In genomic region chr1:196951711-196952394, GRCh38 we compare ENCODE assay signal across 14 cellular contexts. TPM values are rescaled to one million over a fixed set of nuclear protein-coding genes. Genes with fewer than 3 reads are reported as not detected.
DNase-seq lines count a peak whose midpoint lies in the region; ATAC-seq and TF ChIP-seq lines count a peak whose summit lies in the region.
"Had no signal": no experiment of that assay in that cellular context is flagged by ENCODE, and none has a peak within 500 bp of the region (broad histone marks: within the 10 kb centered on the region; RNA-seq: fewer than 3 reads in every experiment).

No MANE protein-coding gene starts in this region.

- H3K27ac ChIP-seq in foreskin keratinocyte, result no peak overlapping the region
- H3K27ac ChIP-seq in upper lobe of left lung, result no peak overlapping the region
- H3K27ac ChIP-seq in A673 (ENCODE audit: low read depth, low read length, poor library complexity, severe bottlenecking), result no peak overlapping the region

- CTCF ChIA-PET in A673 (lab: Charles Lee), result no interaction called here

- no TSS peak for BruUV-seq in A673 (replicated peaks; lab: Mats Ljungman, UMichigan)

- intact Hi-C loops in A673 (cut with micrococcal nuclease; ENCODE audit: unreplicated experiment), result no loop called here

- TF ChIP-seq EP300 in upper lobe of left lung (IDR thresholded peaks at IDR 0.05), result no peak

- TF ChIP-seq CTCF in foreskin keratinocyte (conservative IDR thresholded peaks at IDR 0.05) (no peak), upper lobe of left lung (IDR thresholded peaks at IDR 0.05) (no peak), A673 (conservative IDR thresholded peaks at IDR 0.05; ENCODE audit: low read depth, low read length) (no peak)

- DNase-seq in foreskin keratinocyte, result no peak
- DNase-seq in upper lobe of left lung, result no peak
- no peak for DNase-seq in NCI-H2196 (lab: John Stamatoyannopoulos, UW; ENCODE audit: unreplicated experiment)
- DNase-seq in activated CD4-positive, alpha-beta T cell treated with anti-CD3 and anti-CD28 coated beads, Interleukin-2, amount 50 U/mL, for 1 hour, result no peak
- no peak for DNase-seq in A673 (ENCODE audit: low spot score)
- DNase-seq: activated CD8-positive, alpha-beta memory T cell treated with anti-CD3 and anti-CD28 coated beads, Interleukin-2, amount 50 U/mL, for 4 hours; H7; naive thymus-derived CD4-positive, alpha-beta T cell; stimulated activated naive B cell treated with anti-CD40 and anti-IgM and Interleukin-4, amounts not matched to agents 10 μg/mL and 1 μg/mL and 100 μg/mL, for 72 hours had no signal

- H3K36me3 ChIP-seq in upper lobe of left lung, result no peaks in the 10 kb centered on the region
- no peaks in the 10 kb centered on the region for H3K36me3 ChIP-seq in A673 (ENCODE audit: insufficient read depth, low read length, poor library complexity, severe bottlenecking)

- H3K9me3 ChIP-seq in upper lobe of left lung, result no peaks in the 10 kb centered on the region
- H3K9me3 ChIP-seq in A673 (ENCODE audit: low read depth, low read length, poor library complexity, severe bottlenecking), result no peaks in the 10 kb centered on the region

- H3K4me3 ChIP-seq in upper lobe of left lung, result no peak overlapping the region
- no peak overlapping the region for H3K4me3 ChIP-seq in A673 (ENCODE audit: low read depth, low read length, poor library complexity, severe bottlenecking)

- POLR2A ChIA-PET in A673 (lab: Charles Lee; ENCODE audit: low non-redundant PET), result no interaction called here

- WGBS in upper lobe of left lung, 2 donors, result 61 to 72% methylated on average over 2 of the region's 2 CpGs

- H3K27me3 ChIP-seq in foreskin keratinocyte, result no peaks in the 10 kb centered on the region
- H3K27me3 ChIP-seq in upper lobe of left lung, result no peaks in the 10 kb centered on the region
- no peaks in the 10 kb centered on the region for H3K27me3 ChIP-seq in A673 (replicated peaks; ENCODE audit: insufficient read depth, low read depth, low read length, poor library complexity)

- ATAC-seq in GM18870 (IDR thresholded peaks at IDR 0.05; ENCODE audit: unreplicated experiment), result peak; percentile 92
- peak; percentile 86 for ATAC-seq in GM21825 (IDR thresholded peaks at IDR 0.05; ENCODE audit: unreplicated experiment)
- ATAC-seq in HG03196 (IDR thresholded peaks at IDR 0.05; ENCODE audit: unreplicated experiment), result peak; percentile 72
- peak; percentile 29 for ATAC-seq in foreskin keratinocyte
- ATAC-seq in upper lobe of left lung (ENCODE audit: low FRiP score in 2 of 2), result no peak
- ATAC-seq: naive thymus-derived CD4-positive, alpha-beta T cell; stimulated activated naive B cell treated with anti-CD40 and anti-IgM and Interleukin-4, amounts not matched to agents 10 μg/mL and 1 μg/mL and 100 μg/mL, for 72 hours had no signal

- no peak for TF ChIP-seq POLR2A in upper lobe of left lung (IDR thresholded peaks at IDR 0.05)

- H3K4me1 ChIP-seq in foreskin keratinocyte, result no peaks in the 10 kb centered on the region
- H3K4me1 ChIP-seq in upper lobe of left lung, result no peaks in the 10 kb centered on the region
- H3K4me1 ChIP-seq in A673 (ENCODE audit: insufficient read depth, low read length, poor library complexity, severe bottlenecking), result no peaks in the 10 kb centered on the region

RNA-seq across cellular contexts. Expression of gene CFHR2, which starts 8.3 kb away (rescaled TPM):
- total RNA-seq in foreskin keratinocyte (not detected in 2 replicates), upper lobe of left lung (under 1 TPM in 1 of 6 donors, not detected in 5; 0.40 TPM), A673 (2021) (not detected in 2 replicates)
- polyA plus RNA-seq in foreskin keratinocyte, result not detected in 2 replicates
- total RNA-seq: astrocyte, endothelial cell of umbilical vein, H7 had no signal
- polyA plus RNA-seq: endothelial cell of umbilical vein; naive thymus-derived CD4-positive, alpha-beta T cell had no signal

RNA-seq across cellular contexts. Expression of gene CFHR5, which starts 25.5 kb away (rescaled TPM):
- total RNA-seq in foreskin keratinocyte (not detected in 2 replicates), upper lobe of left lung (not detected), A673 (2021) (not detected in 2 replicates)
- polyA plus RNA-seq in foreskin keratinocyte, result not detected in 2 replicates
- total RNA-seq: astrocyte; endothelial cell of umbilical vein; H7; naive thymus-derived CD4-positive, alpha-beta T cell had no signal
- polyA plus RNA-seq: endothelial cell of umbilical vein; naive thymus-derived CD4-positive, alpha-beta T cell had no signal

Comparison
In these comparisons a context has a peak if more than half of its experiments do, and no peak if none do; other contexts are left out.
1. ATAC-seq: peak in GM18870 (single experiment), GM21825 (single experiment), HG03196 (single experiment) and foreskin keratinocyte (single experiment); none in upper lobe of left lung (0 of 2).